11 cellular contexts compared by ENCODE assay signal in the genomic region with DNA sequence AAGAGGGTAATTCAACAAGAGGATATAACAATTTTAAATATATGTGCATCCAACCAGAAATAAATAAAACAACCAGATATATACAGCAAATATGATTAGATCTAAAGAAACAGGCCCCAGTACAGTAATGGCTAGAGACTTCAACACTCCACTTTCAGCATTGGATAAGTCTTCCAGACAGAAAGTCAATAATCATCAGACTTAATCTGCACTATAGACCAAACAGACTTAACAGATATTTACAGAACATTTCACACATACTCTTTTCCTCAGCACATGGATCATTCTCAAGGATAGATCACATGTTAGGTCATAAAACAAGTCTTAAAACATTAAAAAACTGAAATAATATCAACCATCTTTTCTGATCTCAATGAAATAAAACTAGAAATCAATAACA.
"Had no signal": no experiment of that assay in that cellular context is flagged by ENCODE, and none has a peak within 500 bp of the region (broad histone marks: within the 10 kb centered on the region; RNA-seq: fewer than 3 reads in every experiment).

No MANE protein-coding gene starts in this region.

- DNase-seq: GM23248, GOT3, H7, H9, HCEC 1CT, HFFc6 had no signal

- H3K27ac ChIP-seq: GM23248 had no signal

- H3K4me3 ChIP-seq: GM23248, GM23338, HAP-1 had no signal

- H3K36me3 ChIP-seq: HAP-1 had no signal

- ATAC-seq: GM23338, HCT116 had no signal

- FAIRE-seq: H1, H54 had no signal

- H3K9me3 ChIP-seq: HAP-1 had no signal
